Comparison of ENCODE assay signal across 8 cellular contexts in genomic region chr3:30607032-30607833, GRCh38. TPM values are rescaled to one million over a fixed set of nuclear protein-coding genes. Genes with fewer than 3 reads are reported as not detected.
DNase-seq lines count a peak whose midpoint lies in the region; ATAC-seq and TF ChIP-seq lines count a peak whose summit lies in the region.

No MANE protein-coding gene starts in this region.

- ATAC-seq in HG03064 (IDR thresholded peaks at IDR 0.05; ENCODE audit: low read depth, unreplicated experiment) (peak; percentile 53), RWPE2 (ENCODE audit: low read depth) (peak; percentile 3; the same call in 2 of the 3 replicates)

- CTCF ChIA-PET in activated naive CD4-positive, alpha-beta T cell treated with anti-CD3 and anti-CD28 coated beads for 36 hours (lab: Charles Lee), result interaction anchor here (0.8 to 4.1 kb wide), 8 partner anchors 9 to 288 kb away, joined by 3 to 13 read pairs (median 4); no protein-coding TSS in a partner anchor

- peak; percentile 33 for TF ChIP-seq POLR2A in prostate gland (IDR thresholded peaks at IDR 0.05)

- peaks cover 29% of the 10 kb centered on the region for H3K36me3 ChIP-seq in RWPE2 (ENCODE audit: low read depth)
- H3K36me3 ChIP-seq in prostate gland, result no peaks in the 10 kb centered on the region

- H3K27me3 ChIP-seq in RWPE2 (ENCODE audit: insufficient read depth, poor library complexity, severe bottlenecking), result no peaks in the 10 kb centered on the region
- no peaks in the 10 kb centered on the region for H3K27me3 ChIP-seq in prostate gland (replicated peaks; ENCODE audit: insufficient read depth)

- intact Hi-C loops in activated naive CD4-positive, alpha-beta T cell treated with anti-CD3 and anti-CD28 coated beads for 36 hours (cut with micrococcal nuclease), result loop anchor here (2.0 to 10.0 kb wide), 4 partner anchors 68 to 925 kb away; partner anchors contain the start of gene STT3B
- intact Hi-C loops in cardiac septum (cut with DNase I), result loop anchor here (2.0 to 10.0 kb wide), 8 partner anchors 58 to 372 kb away; no protein-coding TSS in a partner anchor
- intact Hi-C loops in prostate gland (cut with DNase I), result loop anchor here (5.0 to 10.0 kb wide), 4 partner anchors 92 to 492 kb away; no protein-coding TSS in a partner anchor

- peak; percentile 30 for DNase-seq in NCI-H146 (lab: John Stamatoyannopoulos, UW)
- DNase-seq in NCI-H146 treated with DMSO at 0.1 percent for 48 hours (lab: John Stamatoyannopoulos, UW; ENCODE audit: unreplicated experiment), result no peak
- DNase-seq in RWPE2 (ENCODE audit: low spot score), result peak; percentile 68
- peak; percentile 69 for DNase-seq in activated naive CD4-positive, alpha-beta T cell treated with anti-CD3 and anti-CD28 coated beads for 36 hours
- DNase-seq in cardiac septum (ENCODE audit: low spot score), result peak; percentile 94
- peak; percentile 69 for DNase-seq in prostate gland (ENCODE audit: low spot score)
- no peak for DNase-seq in NCI-H774 (lab: John Stamatoyannopoulos, UW)

- peak overlapping the region; percentile 98 for H3K27ac Mint-ChIP-seq in activated naive CD4-positive, alpha-beta T cell treated with anti-CD3 and anti-CD28 coated beads for 36 hours

- no peaks in the 10 kb centered on the region for H3K27me3 Mint-ChIP-seq in activated naive CD4-positive, alpha-beta T cell treated with anti-CD3 and anti-CD28 coated beads for 36 hours (ENCODE audit: low read depth)

- no peaks in the 10 kb centered on the region for H3K9me3 Mint-ChIP-seq in activated naive CD4-positive, alpha-beta T cell treated with anti-CD3 and anti-CD28 coated beads for 36 hours

- TF ChIP-seq CTCF in RWPE2 (IDR thresholded peaks at IDR 0.05; ENCODE audit: poor library complexity, severe bottlenecking), result no peak
- no peak for TF ChIP-seq CTCF in prostate gland (IDR thresholded peaks at IDR 0.05)

- peaks cover 51% of the 10 kb centered on the region for H3K36me3 Mint-ChIP-seq in activated naive CD4-positive, alpha-beta T cell treated with anti-CD3 and anti-CD28 coated beads for 36 hours (ENCODE audit: low read depth)

- peaks cover 50% of the 10 kb centered on the region for H3K4me1 Mint-ChIP-seq in activated naive CD4-positive, alpha-beta T cell treated with anti-CD3 and anti-CD28 coated beads for 36 hours (ENCODE audit: low read depth)

- WGBS in prostate gland, result 3% methylated on average over 45 of the region's 45 CpGs

- H3K4me3 Mint-ChIP-seq in activated naive CD4-positive, alpha-beta T cell treated with anti-CD3 and anti-CD28 coated beads for 36 hours, result peak overlapping the region; percentile 83

- H3K9me3 ChIP-seq in RWPE2 (ENCODE audit: severe bottlenecking) (no peaks in the 10 kb centered on the region), prostate gland (no peaks in the 10 kb centered on the region)

- H3K4me1 ChIP-seq in RWPE2 (ENCODE audit: insufficient read depth, poor library complexity, severe bottlenecking) (peaks cover 37% of the 10 kb centered on the region), prostate gland (replicated peaks) (no peaks in the 10 kb centered on the region)

- H3K27ac ChIP-seq in RWPE2 (ENCODE audit: poor library complexity, severe bottlenecking), result peak overlapping the region; percentile 99
- H3K27ac ChIP-seq in prostate gland, result peak overlapping the region; percentile 91 to 92

- H3K4me3 ChIP-seq in RWPE2 (ENCODE audit: severe bottlenecking), result peak overlapping the region; percentile 98
- H3K4me3 ChIP-seq in prostate gland, result peak overlapping the region; percentile 90 to 98

RNA-seq across cellular contexts. Expression of gene TGFBR2, which starts 0.8 kb away (rescaled TPM):
- total RNA-seq in activated naive CD4-positive, alpha-beta T cell treated with anti-CD3 and anti-CD28 coated beads for 36 hours, result 10 to 100 TPM; 57.8 to 58.1 TPM
- total RNA-seq in cardiac septum, result 66.7 TPM
- total RNA-seq in prostate gland, result 10 to 100 TPM; 53.0 to 69.6 TPM

Comparison
In these comparisons a context has a peak if more than half of its experiments do, and no peak if none do; other contexts are left out.
1. DNase-seq: peak in NCI-H146 (single experiment), RWPE2 (single experiment), activated naive CD4-positive, alpha-beta T cell treated with anti-CD3 and anti-CD28 coated beads for 36 hours (single experiment), cardiac septum (single experiment) and prostate gland (single experiment); none in NCI-H146 treated with DMSO at 0.1 percent for 48 hours (single experiment) and NCI-H774 (single experiment).